Comparison of ENCODE assay signal across 12 cellular contexts in genomic region chr12:111424189-111424792, GRCh38. TPM values are rescaled to one million over a fixed set of nuclear protein-coding genes. Genes with fewer than 3 reads are reported as not detected.
DNase-seq lines count a peak whose midpoint lies in the region; ATAC-seq, FAIRE-seq and TF ChIP-seq lines count a peak whose summit lies in the region.
"Had no signal": no experiment of that assay in that cellular context is flagged by ENCODE, and none has a peak within 500 bp of the region (broad histone marks: within the 10 kb centered on the region; RNA-seq: fewer than 3 reads in every experiment).

No MANE protein-coding gene starts in this region.

- SMC1A ChIA-PET in GM12878 (lab: Charles Lee; ENCODE audit: uncharacterized antibody, unreplicated experiment) = interaction anchor here (0.6 to 3.1 kb wide), 3 partner anchors 12 to 249 kb away, joined by 3 to 14 read pairs (median 7); no protein-coding TSS in a partner anchor

- H3F3A ChIP-seq in GM23338 (replicated peaks; ENCODE audit: low read depth) = peaks cover 8% of the 10 kb centered on the region

- H3K36me3 ChIP-seq in GM23338 (ENCODE audit: insufficient read depth) (peaks cover 6% of the 10 kb centered on the region; the same call in 1 of the 2 replicates), GM12878 (ENCODE audit: control insufficient read depth in 2 of 2, insufficient read depth in 2 of 2, low read length in 1 of 2) (peaks cover 17 to 25% of the 10 kb centered on the region in 2 experiments)

- no peak for ATAC-seq in CD4-positive, alpha-beta T cell (ENCODE audit: poor library complexity)
- ATAC-seq in GM23338 (peak; percentile 8), GM12878 (no peak), memory B cell (ENCODE audit: low read depth) (no peak)

- CTCF ChIA-PET in CD4-positive, alpha-beta T cell (lab: Charles Lee) = interaction anchor here (1.2 to 3.5 kb wide), 4 partner anchors 20 to 28 kb away, joined by 4 to 17 read pairs (median 6); no protein-coding TSS in a partner anchor
- CTCF ChIA-PET in GM12878 (lab: Yijun Ruan, JAX) = interaction anchor here (0.7 to 10.2 kb wide), 3 partner anchors 12 to 22 kb away, joined by 3 to 160 read pairs (median 5); no protein-coding TSS in a partner anchor

- RAD21 ChIA-PET in GM12878 (lab: Charles Lee; ENCODE audit: unreplicated experiment) = interaction anchor here (2.1 kb wide), 1 partner anchor 28 kb away, joined by 5 read pairs; no protein-coding TSS in a partner anchor

- H3K27me3 ChIP-seq in CD4-positive, alpha-beta T cell (ENCODE audit: control insufficient read depth, insufficient read depth, low read length) = no peaks in the 10 kb centered on the region
- H3K27me3 ChIP-seq in GM23338 (ENCODE audit: insufficient read depth) (no peaks in the 10 kb centered on the region), GM12878 (replicated peaks in 1 of 2; ENCODE audit: control insufficient read depth in 2 of 2, insufficient read depth in 2 of 2, low read length in 1 of 2) (no peaks in the 10 kb centered on the region)
- H3K27me3 ChIP-seq: esophagus squamous epithelium had no signal

- no peaks in the 10 kb centered on the region for H3K9me2 ChIP-seq in GM23338 (ENCODE audit: insufficient read depth)

- no peak overlapping the region for H3K27ac ChIP-seq in CD4-positive, alpha-beta T cell (ENCODE audit: low read depth, low read length)
- H3K27ac ChIP-seq in GM23338 (ENCODE audit: low read depth) (peak overlapping the region; percentile 59), GM12878 (ENCODE audit: control insufficient read depth, insufficient read depth) (no peak overlapping the region)
- H3K27ac ChIP-seq: esophagus squamous epithelium had no signal

- in situ Hi-C loops in GM12878 (cut with MboI) = no loop called here

- H3K4me1 ChIP-seq in GM23338 (ENCODE audit: insufficient read depth) = peaks cover 29% of the 10 kb centered on the region; the same call in 1 of the 2 replicates
- H3K4me1 ChIP-seq in GM12878 (ENCODE audit: control insufficient read depth, insufficient read depth, low read length) = peaks cover 36% of the 10 kb centered on the region

- H3K9me3 Mint-ChIP-seq in CD4-positive, alpha-beta T cell = no peaks in the 10 kb centered on the region
- H3K9me3 Mint-ChIP-seq in GM23338 (no peaks in the 10 kb centered on the region), memory B cell (no peaks in the 10 kb centered on the region)

- no peak overlapping the region for H3K4me3 Mint-ChIP-seq in CD4-positive, alpha-beta T cell
- no peak overlapping the region; the same call in 2 of the 3 replicates for H3K4me3 Mint-ChIP-seq in GM23338
- H3K4me3 Mint-ChIP-seq in memory B cell = no peak overlapping the region

- H3K9me3 ChIP-seq in CD4-positive, alpha-beta T cell (ENCODE audit: control insufficient read depth, low read length) = no peaks in the 10 kb centered on the region
- no peaks in the 10 kb centered on the region for H3K9me3 ChIP-seq in GM12878 (replicated peaks; ENCODE audit: control insufficient read depth, insufficient read depth, low read length)
- H3K9me3 ChIP-seq: esophagus squamous epithelium had no signal

- intact Hi-C loops in CD4-positive, alpha-beta T cell (cut with DNase I, micrococcal nuclease) = loop anchor here in 1 of 2 experiments (2.0 kb wide), 1 partner anchor 15 kb away; no protein-coding TSS in a partner anchor
- intact Hi-C loops in GM12878 (cut with micrococcal nuclease; ENCODE audit: unreplicated experiment) = no loop called here

- peaks cover 59% of the 10 kb centered on the region for H3K4me1 Mint-ChIP-seq in CD4-positive, alpha-beta T cell (ENCODE audit: low read depth)
- H3K4me1 Mint-ChIP-seq in GM23338 (peaks cover 41% of the 10 kb centered on the region), memory B cell (peaks cover 37% of the 10 kb centered on the region)

- BruUV-seq in GM12878 (replicated peaks; lab: Mats Ljungman, UMichigan) = no TSS peak

- H2AFZ ChIP-seq in GM23338 = no peak overlapping the region
- H2AFZ ChIP-seq in GM12878 (ENCODE audit: control insufficient read depth, low read depth, low read length) = no peak overlapping the region

- no peak for TF ChIP-seq EP300 in GM12878 (IDR thresholded peaks at IDR 0.05; ENCODE audit: borderline replicate concordance in 1 of 2, control insufficient read depth in 1 of 2, low read depth in 2 of 2, low read length in 2 of 2)

- no peak for DNase-seq in CD4-positive, alpha-beta T cell
- no peak for DNase-seq in GM23338 (ENCODE audit: low spot score)
- no peak for DNase-seq in GM12878 (ENCODE audit: low read depth, low spot score)
- DNase-seq in memory B cell (ENCODE audit: low spot score in 2 of 2) = no peak
- DNase-seq in dedifferentiated amniotic fluid mesenchymal stem cell (ENCODE audit: extremely low spot score) = no peak
- no peak for DNase-seq in activated gamma-delta T cell treated with Interleukin-2 at 50 U/mL for 16 hours
- DNase-seq in SKM-1 (lab: John Stamatoyannopoulos, UW; ENCODE audit: unreplicated experiment) = no peak
- DNase-seq: cerebellar nuclear complex, esophagus squamous epithelium, NCI-H1105, NCI-H524 treated with DMSO at 0.1 percent for 48 hours had no signal

- H3K9ac ChIP-seq in GM12878 (ENCODE audit: control insufficient read depth, insufficient read depth, low read length) = no peak overlapping the region

- H3K4me2 ChIP-seq in GM23338 = no peak overlapping the region
- H3K4me2 ChIP-seq in GM12878 (ENCODE audit: control insufficient read depth, insufficient read depth) = no peak overlapping the region

- H3K27me3 Mint-ChIP-seq in CD4-positive, alpha-beta T cell = no peaks in the 10 kb centered on the region
- H3K27me3 Mint-ChIP-seq in GM23338 (ENCODE audit: insufficient read depth, low read depth, poor library complexity) = peaks cover 2% of the 10 kb centered on the region
- H3K27me3 Mint-ChIP-seq in memory B cell = no peaks in the 10 kb centered on the region

- peaks cover 93% of the 10 kb centered on the region for H3K79me2 ChIP-seq in GM23338 (replicated peaks; ENCODE audit: insufficient read depth)
- H3K79me2 ChIP-seq in GM12878 (ENCODE audit: control insufficient read depth, insufficient read depth, low read length) = peaks cover 57% of the 10 kb centered on the region

- 87% methylated on average over 11 of the region's 11 CpGs for WGBS in GM12878 (ENCODE audit: insufficient coverage, insufficient replicate concordance, low lambda C conversion rate, missing lambda C conversion rate)

- H3K36me3 Mint-ChIP-seq in CD4-positive, alpha-beta T cell (ENCODE audit: low read depth) = peaks cover 36% of the 10 kb centered on the region
- H3K36me3 Mint-ChIP-seq in GM23338 (ENCODE audit: low read depth) (peaks cover 44% of the 10 kb centered on the region), memory B cell (peaks cover 8% of the 10 kb centered on the region)

- no peak for TF ChIP-seq RAD21 in GM12878 (IDR thresholded peaks at IDR 0.05; ENCODE audit: insufficient read depth, low read depth, low read length)

- FAIRE-seq in GM12878 (lab: Jason Lieb, UNC) = no peak
- FAIRE-seq: GM19239 had no signal

- H4K20me1 ChIP-seq in GM23338 (replicated peaks; ENCODE audit: insufficient read depth) (peaks cover 23% of the 10 kb centered on the region), GM12878 (ENCODE audit: control insufficient read depth, insufficient read depth) (peaks cover 7% of the 10 kb centered on the region; the same call in 1 of the 2 replicates)

- no peak; the same call in 1 of the 2 replicates for TF ChIP-seq POLR2A in GM12878 (IDR thresholded peaks at IDR 0.05; ENCODE audit: low read depth, low read length)

- POLR2A ChIA-PET in CD4-positive, alpha-beta T cell (lab: Charles Lee) = interaction anchor here (0.8 to 1.8 kb wide), 2 partner anchors 11 to 20 kb away, joined by 3 to 7 read pairs; no protein-coding TSS in a partner anchor
- POLR2A ChIA-PET in GM12878 (lab: Charles Lee) = interaction anchor here (1.7 to 12.0 kb wide), 2 partner anchors 15 to 27 kb away, joined by 4 to 188 read pairs; partner anchors contain the start of gene SH2B3

- no peak overlapping the region for H3K4me3 ChIP-seq in GM23338
- H3K4me3 ChIP-seq in GM12878 = no peak overlapping the region
- H3K4me3 ChIP-seq: esophagus squamous epithelium had no signal

- TF ChIP-seq CTCF in CD4-positive, alpha-beta T cell (IDR thresholded peaks at IDR 0.05) = no peak
- TF ChIP-seq CTCF in GM23338 (conservative IDR thresholded peaks at IDR 0.05; ENCODE audit: low read depth in 2 of 2) = no peak
- TF ChIP-seq CTCF in GM12878 (IDR thresholded peaks at IDR 0.05 in 2 of 3, conservative IDR thresholded peaks at IDR 0.05 in 1 of 3; ENCODE audit: control insufficient read depth in 2 of 3, extremely low read depth in 1 of 3, insufficient read depth in 1 of 3, low read depth in 3 of 3, low read length in 3 of 3) = no peak

- peak overlapping the region; percentile 100 for H3K27ac Mint-ChIP-seq in CD4-positive, alpha-beta T cell
- H3K27ac Mint-ChIP-seq in GM23338 (peak overlapping the region; percentile 78; the same call in 1 of the 2 replicates), memory B cell (peak overlapping the region; percentile 89)

RNA-seq across cellular contexts. Expression of gene SH2B3, which starts 18.6 kb away (rescaled TPM):
- total RNA-seq in CD4-positive, alpha-beta T cell = 10 to 100 TPM; 42.3 to 46.4 TPM
- total RNA-seq in GM23338 (2014; rRNA removed; shearing (Covaris generic)) = 59.0 and 59.3 TPM in 2 replicates
- polyA plus RNA-seq in GM23338 (2016; fragmentation: Nextera tagmentation; extraction: Ambion mirVana) (7.6 and 8.1 TPM in 2 replicates), GM12878 (2011; rRNA removed) (15.0 and 19.1 TPM in 2 replicates), GM12878 (2014; fragmentation: Illumina TruSeq; extraction: Trizol) (35.6 and 38.3 TPM in 2 replicates), GM12878 (2014; fragmentation: Nextera tagmentation; extraction: Ambion mirVana) (1 to 10 TPM; 5.8 to 8.5 TPM), GM12878 (2014; rRNA removed) (28.1 and 31.0 TPM in 2 replicates), GM12878 (2016; fragmentation: Nextera tagmentation; extraction: Ambion mirVana) (10 to 100 TPM in 1 of 2 experiments, 1 to 10 TPM in 1; 9.1 to 11.9 TPM)
- total RNA-seq in GM12878 (2013; cell fraction: nucleolus; rRNA removed) = 28.3 and 28.4 TPM in 2 replicates
- total RNA-seq in GM12878 (2014; rRNA removed) (32.3 and 32.5 TPM in 2 replicates), GM12878 (2014; rRNA removed; fragmentation: Illumina TruSeq; extraction: Trizol) (25.3 and 27.6 TPM in 2 replicates), GM12878 (2021) (43.2 and 46.4 TPM in 2 replicates)
- 18.6 TPM for polyA plus RNA-seq in GM12878 (2011; ENCODE audit: low read depth)
- polyA plus RNA-seq in GM12878 (2011; cell fraction: cytosol; rRNA removed) = 19.4 and 21.7 TPM in 2 replicates
- 18.9 and 27.2 TPM in 2 replicates for polyA plus RNA-seq in GM12878 (2011; cell fraction: nucleus; rRNA removed)
- 18.0 and 25.3 TPM in 2 replicates for polyA plus RNA-seq in GM12878 (2012)
- 15.0 and 18.0 TPM in 2 replicates for polyA minus RNA-seq in GM12878 (2011; rRNA and poly(A)+ RNA removed)
- 11.4 and 13.1 TPM in 2 replicates for polyA minus RNA-seq in GM12878 (2011; cell fraction: cytosol; rRNA and poly(A)+ RNA removed)
- 4.8 and 11.5 TPM in 2 replicates for polyA minus RNA-seq in GM12878 (2011; cell fraction: nucleus; rRNA and poly(A)+ RNA removed)

RNA-seq across cellular contexts. Expression of gene PHETA1, which starts 55.4 kb away (rescaled TPM):
- total RNA-seq in CD4-positive, alpha-beta T cell = 1 to 10 TPM; 1.3 to 1.7 TPM
- total RNA-seq in GM23338 (2014; rRNA removed; shearing (Covaris generic)) = 12.9 and 15.4 TPM in 2 replicates
- polyA plus RNA-seq in GM23338 (2016; fragmentation: Nextera tagmentation; extraction: Ambion mirVana) (4.8 and 5.3 TPM in 2 replicates), GM12878 (2011; rRNA removed) (0.30 and 0.79 TPM in 2 replicates), GM12878 (2014; fragmentation: Illumina TruSeq; extraction: Trizol) (0.29 TPM in 1 of 2 replicates, not detected in the other), GM12878 (2014; fragmentation: Nextera tagmentation; extraction: Ambion mirVana) (under 1 TPM in 1 of 2 experiments, not detected in 1; 0.02 TPM), GM12878 (2014; rRNA removed) (0.51 and 1.4 TPM in 2 replicates), GM12878 (2016; fragmentation: Nextera tagmentation; extraction: Ambion mirVana) (1 to 10 TPM in 1 of 2 experiments, under 1 TPM in 1; 0.59 to 1.1 TPM)
- 1.8 and 3.4 TPM in 2 replicates for total RNA-seq in GM12878 (2013; cell fraction: nucleolus; rRNA removed)
- total RNA-seq in GM12878 (2014; rRNA removed) (0.45 and 0.65 TPM in 2 replicates), GM12878 (2014; rRNA removed; fragmentation: Illumina TruSeq; extraction: Trizol) (0.18 and 0.28 TPM in 2 replicates), GM12878 (2021) (1.3 and 1.4 TPM in 2 replicates)
- polyA plus RNA-seq in GM12878 (2011; ENCODE audit: low read depth) = 0.21 TPM
- polyA plus RNA-seq in GM12878 (2011; cell fraction: cytosol; rRNA removed) = 1.0 and 1.8 TPM in 2 replicates
- 2.5 and 3.0 TPM in 2 replicates for polyA plus RNA-seq in GM12878 (2011; cell fraction: nucleus; rRNA removed)
- polyA plus RNA-seq in GM12878 (2012) = 1.0 and 1.3 TPM in 2 replicates
- 0.51 and 1.3 TPM in 2 replicates for polyA minus RNA-seq in GM12878 (2011; rRNA and poly(A)+ RNA removed)
- 0.53 and 0.73 TPM in 2 replicates for polyA minus RNA-seq in GM12878 (2011; cell fraction: cytosol; rRNA and poly(A)+ RNA removed)
- 0.60 and 1.3 TPM in 2 replicates for polyA minus RNA-seq in GM12878 (2011; cell fraction: nucleus; rRNA and poly(A)+ RNA removed)
